18 cellular contexts compared by ENCODE assay signal in the genomic region with DNA sequence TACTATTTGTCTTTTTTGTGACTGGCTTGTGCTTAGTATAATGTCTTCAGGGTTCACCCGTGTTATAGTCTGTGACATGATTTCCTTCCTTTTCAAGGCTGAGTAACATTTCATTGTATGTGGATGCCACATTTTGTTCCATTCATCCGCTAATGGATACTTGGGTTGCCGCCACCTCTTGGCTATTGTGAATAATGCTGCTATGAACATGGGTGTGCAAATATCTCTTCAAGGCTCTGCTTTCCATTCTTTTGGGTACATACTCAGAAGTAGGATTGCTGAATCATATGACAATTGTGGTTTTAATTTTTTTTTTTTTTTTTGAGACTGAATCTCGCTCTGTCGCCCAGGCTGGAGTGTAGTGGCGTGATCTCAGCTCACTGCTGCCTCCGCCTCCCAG. TPM values are rescaled to one million over a fixed set of nuclear protein-coding genes. Genes with fewer than 3 reads are reported as not detected.
DNase-seq lines count a peak whose midpoint lies in the region; ATAC-seq, FAIRE-seq and TF ChIP-seq lines count a peak whose summit lies in the region.
"Had no signal": no experiment of that assay in that cellular context is flagged by ENCODE, and none has a peak within 500 bp of the region (broad histone marks: within the 10 kb centered on the region; RNA-seq: fewer than 3 reads in every experiment).

No MANE protein-coding gene starts in this region.

- no peaks in the 10 kb centered on the region for H3K9me3 ChIP-seq in A673 (ENCODE audit: low read depth, low read length, poor library complexity, severe bottlenecking)
- H3K9me3 ChIP-seq in CD4-positive, CD25-positive, alpha-beta regulatory T cell (ENCODE audit: control insufficient read depth in 2 of 2, low read length in 2 of 2) = no peaks in the 10 kb centered on the region
- no peaks in the 10 kb centered on the region for H3K9me3 ChIP-seq in OCI-LY1 (ENCODE audit: low read length)
- H3K9me3 ChIP-seq in GM12878 (replicated peaks; ENCODE audit: control insufficient read depth, insufficient read depth, low read length) = no peaks in the 10 kb centered on the region
- H3K9me3 ChIP-seq in CD8-positive, alpha-beta T cell (ENCODE audit: low read length) = no peaks in the 10 kb centered on the region
- H3K9me3 ChIP-seq: neutrophil, upper lobe of left lung had no signal

- H3K27ac ChIP-seq in A673 (ENCODE audit: low read depth, low read length, poor library complexity, severe bottlenecking) (no peak overlapping the region), OCI-LY1 (ENCODE audit: low read depth, low read length, poor library complexity, severe bottlenecking) (no peak overlapping the region), GM12878 (ENCODE audit: control insufficient read depth, insufficient read depth) (no peak overlapping the region)
- no peak overlapping the region for H3K27ac ChIP-seq in CD4-positive, CD25-positive, alpha-beta regulatory T cell (ENCODE audit: insufficient read depth, low read length, poor library complexity, severe bottlenecking)
- H3K27ac ChIP-seq in CD8-positive, alpha-beta T cell (ENCODE audit: low read depth, low read length) = no peak overlapping the region
- H3K27ac ChIP-seq: KMS-11, neutrophil, upper lobe of left lung had no signal

- H3K79me2 ChIP-seq in OCI-LY1 (ENCODE audit: insufficient read depth, low read length) (no peaks in the 10 kb centered on the region), GM12878 (ENCODE audit: control insufficient read depth, insufficient read depth, low read length) (peaks cover 1% of the 10 kb centered on the region)

- no peaks in the 10 kb centered on the region for H3F3A ChIP-seq in OCI-LY1 (ENCODE audit: insufficient read depth, low read length)

- POLR2A ChIA-PET in A673 (lab: Charles Lee; ENCODE audit: low non-redundant PET) = interaction anchor here (0.6 kb wide), 1 partner anchor 16 kb away, joined by 5 read pairs; no protein-coding TSS in a partner anchor
- POLR2A ChIA-PET in GM12878 (lab: Charles Lee) = no interaction called here
- POLR2A ChIA-PET in CD8-positive, alpha-beta T cell (lab: Charles Lee) = no interaction called here

- TF ChIP-seq EP300 in GM12878 (IDR thresholded peaks at IDR 0.05; ENCODE audit: borderline replicate concordance in 1 of 2, control insufficient read depth in 1 of 2, low read depth in 2 of 2, low read length in 2 of 2) = no peak

- intact Hi-C loops in A673 (cut with micrococcal nuclease; ENCODE audit: unreplicated experiment) = no loop called here
- intact Hi-C loops in GM12878 (cut with micrococcal nuclease; ENCODE audit: unreplicated experiment) = no loop called here
- intact Hi-C loops in CD8-positive, alpha-beta T cell (cut with DNase I, micrococcal nuclease) = no loop called here

- H3K4me3 Mint-ChIP-seq in CD4-positive, CD25-positive, alpha-beta regulatory T cell = peak overlapping the region in 1 of 4 donors; percentile 30
- H3K4me3 Mint-ChIP-seq in CD8-positive, alpha-beta T cell = no peak overlapping the region
- H3K4me3 Mint-ChIP-seq: activated naive CD8-positive, alpha-beta T cell treated with anti-CD3 and anti-CD28 coated beads, Interleukin-2, amount 10 ng/mL, durations not matched to agents 7 days and 5 days; immature natural killer cell; memory B cell; stimulated activated memory B cell treated with anti-CD40 and anti-IgM and Interleukin-4, amounts not matched to agents 10 μg/mL and 1 μg/mL and 100 μg/mL, for 72 hours had no signal

- no peak for TF ChIP-seq POLR2A in GM12878 (IDR thresholded peaks at IDR 0.05; ENCODE audit: low read depth, low read length)

- peaks cover 1% of the 10 kb centered on the region for H3K36me3 ChIP-seq in A673 (ENCODE audit: insufficient read depth, low read length, poor library complexity, severe bottlenecking)
- peaks cover 8% of the 10 kb centered on the region for H3K36me3 ChIP-seq in CD4-positive, CD25-positive, alpha-beta regulatory T cell (ENCODE audit: control insufficient read depth, insufficient read depth, low read length)
- H3K36me3 ChIP-seq in OCI-LY1 (ENCODE audit: insufficient read depth, low read length) = no peaks in the 10 kb centered on the region
- peaks cover 0 to 18% of the 10 kb centered on the region in 2 experiments for H3K36me3 ChIP-seq in GM12878 (ENCODE audit: control insufficient read depth in 2 of 2, insufficient read depth in 2 of 2, low read length in 1 of 2)
- H3K36me3 ChIP-seq in CD8-positive, alpha-beta T cell (ENCODE audit: insufficient read depth, low read length) = no peaks in the 10 kb centered on the region
- H3K36me3 ChIP-seq: neutrophil had no signal

- ATAC-seq in CD4-positive, CD25-positive, alpha-beta regulatory T cell (ENCODE audit: low read depth in 2 of 2) = no peak
- ATAC-seq in GM12878 = no peak
- ATAC-seq in HG03521 (IDR thresholded peaks at IDR 0.05; ENCODE audit: unreplicated experiment) = no peak
- ATAC-seq in GM19455 (IDR thresholded peaks at IDR 0.05; ENCODE audit: unreplicated experiment) = no peak
- no peak for ATAC-seq in CD8-positive, alpha-beta T cell
- ATAC-seq: sciatic nerve; stimulated activated memory B cell treated with anti-CD40 and anti-IgM and Interleukin-4, amounts not matched to agents 10 μg/mL and 1 μg/mL and 100 μg/mL, for 72 hours had no signal

- TF ChIP-seq CTCF in A673 (conservative IDR thresholded peaks at IDR 0.05; ENCODE audit: low read depth, low read length) = peak; percentile 34; the same call in 1 of the 2 replicates
- peak; percentile 47 for TF ChIP-seq CTCF in OCI-LY1 (IDR thresholded peaks at IDR 0.05; ENCODE audit: low read length)
- TF ChIP-seq CTCF in GM12878 (IDR thresholded peaks at IDR 0.05 in 2 of 3, conservative IDR thresholded peaks at IDR 0.05 in 1 of 3; ENCODE audit: control insufficient read depth in 2 of 3, extremely low read depth in 1 of 3, insufficient read depth in 1 of 3, low read depth in 3 of 3, low read length in 3 of 3) = no peak
- no peak for TF ChIP-seq CTCF in CD8-positive, alpha-beta T cell (IDR thresholded peaks at IDR 0.05)

- peaks cover 23% of the 10 kb centered on the region for H3K36me3 Mint-ChIP-seq in CD4-positive, CD25-positive, alpha-beta regulatory T cell
- H3K36me3 Mint-ChIP-seq in CD8-positive, alpha-beta T cell = peaks cover 54% of the 10 kb centered on the region

- RAD21 ChIA-PET in GM12878 (lab: Charles Lee; ENCODE audit: unreplicated experiment) = no interaction called here

- BruUV-seq in A673 (replicated peaks; lab: Mats Ljungman, UMichigan) (no TSS peak), GM12878 (replicated peaks; lab: Mats Ljungman, UMichigan) (no TSS peak)

- H3K4me1 ChIP-seq in A673 (ENCODE audit: insufficient read depth, low read length, poor library complexity, severe bottlenecking) (no peaks in the 10 kb centered on the region), OCI-LY1 (ENCODE audit: insufficient read depth, low read length, severe bottlenecking) (no peaks in the 10 kb centered on the region), GM12878 (ENCODE audit: control insufficient read depth, insufficient read depth, low read length) (peaks cover 2% of the 10 kb centered on the region; the same call in 1 of the 2 replicates)
- H3K4me1 ChIP-seq in CD4-positive, CD25-positive, alpha-beta regulatory T cell (ENCODE audit: control insufficient read depth, insufficient read depth, low read length, poor library complexity, severe bottlenecking) = peaks cover 33% of the 10 kb centered on the region
- H3K4me1 ChIP-seq in CD8-positive, alpha-beta T cell (ENCODE audit: insufficient read depth, low read length) = peaks cover 32% of the 10 kb centered on the region
- H3K4me1 ChIP-seq: upper lobe of left lung had no signal

- no peak overlapping the region for H3K4me3 ChIP-seq in A673 (ENCODE audit: low read depth, low read length, poor library complexity, severe bottlenecking)
- H3K4me3 ChIP-seq in CD4-positive, CD25-positive, alpha-beta regulatory T cell (ENCODE audit: low read depth, low read length) = no peak overlapping the region
- H3K4me3 ChIP-seq in OCI-LY1 (ENCODE audit: low read depth, low read length, poor library complexity, severe bottlenecking) = no peak overlapping the region
- H3K4me3 ChIP-seq in GM12878 = no peak overlapping the region
- H3K4me3 ChIP-seq in CD8-positive, alpha-beta T cell (ENCODE audit: low read depth, low read length) = no peak overlapping the region
- H3K4me3 ChIP-seq: upper lobe of left lung had no signal

- no peaks in the 10 kb centered on the region for H3K27me3 Mint-ChIP-seq in CD4-positive, CD25-positive, alpha-beta regulatory T cell
- no peaks in the 10 kb centered on the region for H3K27me3 Mint-ChIP-seq in CD8-positive, alpha-beta T cell (ENCODE audit: low read depth)
- H3K27me3 Mint-ChIP-seq: activated naive CD8-positive, alpha-beta T cell treated with anti-CD3 and anti-CD28 coated beads, Interleukin-2, amount 10 ng/mL, durations not matched to agents 7 days and 5 days; memory B cell; stimulated activated memory B cell treated with anti-CD40 and anti-IgM and Interleukin-4, amounts not matched to agents 10 μg/mL and 1 μg/mL and 100 μg/mL, for 72 hours had no signal

- no peaks in the 10 kb centered on the region for H3K9me3 Mint-ChIP-seq in CD4-positive, CD25-positive, alpha-beta regulatory T cell
- no peaks in the 10 kb centered on the region for H3K9me3 Mint-ChIP-seq in CD8-positive, alpha-beta T cell
- H3K9me3 Mint-ChIP-seq: activated naive CD8-positive, alpha-beta T cell treated with anti-CD3 and anti-CD28 coated beads, Interleukin-2, amount 10 ng/mL, durations not matched to agents 7 days and 5 days; immature natural killer cell; memory B cell; stimulated activated memory B cell treated with anti-CD40 and anti-IgM and Interleukin-4, amounts not matched to agents 10 μg/mL and 1 μg/mL and 100 μg/mL, for 72 hours had no signal

- CTCF ChIA-PET in A673 (lab: Charles Lee) (no interaction called here), GM12878 (lab: Yijun Ruan, JAX) (interaction anchor here (1.0 kb wide), 1 partner anchor 9 kb away, joined by 4 read pairs; no protein-coding TSS in a partner anchor)
- CTCF ChIA-PET in CD8-positive, alpha-beta T cell (lab: Charles Lee) = interaction anchor here (1.8 kb wide), 1 partner anchor 16 kb away, joined by 4 read pairs; no protein-coding TSS in a partner anchor

- H3K9ac ChIP-seq in OCI-LY1 (ENCODE audit: low read length) (no peak overlapping the region), GM12878 (ENCODE audit: control insufficient read depth, insufficient read depth, low read length) (no peak overlapping the region)
- H3K9ac ChIP-seq: KMS-11 had no signal

- H3K9me2 ChIP-seq in OCI-LY1 (ENCODE audit: low read depth, low read length) = no peaks in the 10 kb centered on the region

- in situ Hi-C loops in GM12878 (cut with MboI) = no loop called here

- peak overlapping the region; percentile 20 to 82 (median 51) for H3K27ac Mint-ChIP-seq in CD4-positive, CD25-positive, alpha-beta regulatory T cell
- H3K27ac Mint-ChIP-seq in CD8-positive, alpha-beta T cell = no peak overlapping the region
- H3K27ac Mint-ChIP-seq: activated naive CD8-positive, alpha-beta T cell treated with anti-CD3 and anti-CD28 coated beads, Interleukin-2, amount 10 ng/mL, durations not matched to agents 7 days and 5 days; memory B cell had no signal

- no peak overlapping the region for H2AFZ ChIP-seq in OCI-LY1 (ENCODE audit: low read length)
- H2AFZ ChIP-seq in GM12878 (ENCODE audit: control insufficient read depth, low read depth, low read length) = no peak overlapping the region

- WGBS in GM12878 (ENCODE audit: insufficient coverage, insufficient replicate concordance, low lambda C conversion rate, missing lambda C conversion rate) = 85% methylated on average over 7 of the region's 7 CpGs

- TF ChIP-seq RAD21 in GM12878 (IDR thresholded peaks at IDR 0.05; ENCODE audit: insufficient read depth, low read depth, low read length) = no peak

- peaks cover 21 to 76% (median 52%) of the 10 kb centered on the region in 4 donors for H3K4me1 Mint-ChIP-seq in CD4-positive, CD25-positive, alpha-beta regulatory T cell
- H3K4me1 Mint-ChIP-seq in CD8-positive, alpha-beta T cell (ENCODE audit: low read depth) = peaks cover 59% of the 10 kb centered on the region

- SMC1A ChIA-PET in GM12878 (lab: Charles Lee; ENCODE audit: uncharacterized antibody, unreplicated experiment) = no interaction called here

- H3K4me2 ChIP-seq in OCI-LY1 (ENCODE audit: low read length) (no peak overlapping the region), GM12878 (ENCODE audit: control insufficient read depth, insufficient read depth) (no peak overlapping the region)
- H3K4me2 ChIP-seq: KMS-11 had no signal

- DNase-seq in A673 (ENCODE audit: low spot score) (peak; percentile 46), GM12878 (ENCODE audit: low read depth, low spot score) (no peak)
- no peak for DNase-seq in CD4-positive, CD25-positive, alpha-beta regulatory T cell
- DNase-seq in CD8-positive, alpha-beta T cell = no peak
- DNase-seq: activated naive CD8-positive, alpha-beta T cell treated with anti-CD3 and anti-CD28 coated beads, Interleukin-2, amount 10 ng/mL, durations not matched to agents 7 days and 5 days; caudate nucleus; immature natural killer cell; NCI-H2029 treated with DMSO at 0.1 percent for 48 hours; NCI-H524 treated with DMSO at 0.1 percent for 48 hours; upper lobe of left lung had no signal

- no peak for FAIRE-seq in GM12878 (lab: Jason Lieb, UNC)

- H4K20me1 ChIP-seq in OCI-LY1 (ENCODE audit: insufficient read depth, low read length) (no peaks in the 10 kb centered on the region), GM12878 (ENCODE audit: control insufficient read depth, insufficient read depth) (no peaks in the 10 kb centered on the region)

- H3K27me3 ChIP-seq in A673 (replicated peaks; ENCODE audit: insufficient read depth, low read depth, low read length, poor library complexity) (no peaks in the 10 kb centered on the region), OCI-LY1 (ENCODE audit: insufficient read depth, low read length) (no peaks in the 10 kb centered on the region), GM12878 (replicated peaks in 1 of 2; ENCODE audit: control insufficient read depth in 2 of 2, insufficient read depth in 2 of 2, low read length in 1 of 2) (no peaks in the 10 kb centered on the region)
- H3K27me3 ChIP-seq in CD4-positive, CD25-positive, alpha-beta regulatory T cell (ENCODE audit: control insufficient read depth, insufficient read depth, low read length) = no peaks in the 10 kb centered on the region
- no peaks in the 10 kb centered on the region for H3K27me3 ChIP-seq in CD8-positive, alpha-beta T cell (ENCODE audit: insufficient read depth, low read length)
- H3K27me3 ChIP-seq: upper lobe of left lung had no signal

RNA-seq across cellular contexts. Expression of gene CRTC3, which starts 15.4 kb away (rescaled TPM):
- total RNA-seq in A673 (2021) (34.6 and 35.3 TPM in 2 replicates), GM12878 (2014; rRNA removed) (16.9 and 17.0 TPM in 2 replicates), GM12878 (2014; rRNA removed; fragmentation: Illumina TruSeq; extraction: Trizol) (20.3 and 23.4 TPM in 2 replicates), GM12878 (2021) (34.4 and 36.9 TPM in 2 replicates)
- total RNA-seq in CD4-positive, CD25-positive, alpha-beta regulatory T cell = 110 TPM
- polyA plus RNA-seq in CD4-positive, CD25-positive, alpha-beta regulatory T cell = 10 to 100 TPM; 27.5 to 31.9 (median 31.1) TPM
- total RNA-seq in GM12878 (2013; cell fraction: nucleolus; rRNA removed) = 78.6 and 83.0 TPM in 2 replicates
- 11.6 TPM for polyA plus RNA-seq in GM12878 (2011; ENCODE audit: low read depth)
- polyA plus RNA-seq in GM12878 (2011; rRNA removed) (12.6 and 19.0 TPM in 2 replicates), GM12878 (2014; fragmentation: Illumina TruSeq; extraction: Trizol) (22.6 and 26.0 TPM in 2 replicates), GM12878 (2014; fragmentation: Nextera tagmentation; extraction: Ambion mirVana) (1 to 10 TPM; 3.5 to 4.2 TPM), GM12878 (2014; rRNA removed) (22.2 and 22.9 TPM in 2 replicates), GM12878 (2016; fragmentation: Nextera tagmentation; extraction: Ambion mirVana) (10 to 100 TPM; 18.3 to 18.9 TPM)
- polyA plus RNA-seq in GM12878 (2011; cell fraction: cytosol; rRNA removed) = 11.7 and 12.2 TPM in 2 replicates
- 19.8 and 26.1 TPM in 2 replicates for polyA plus RNA-seq in GM12878 (2011; cell fraction: nucleus; rRNA removed)
- polyA plus RNA-seq in GM12878 (2012) = 16.7 and 18.2 TPM in 2 replicates
- 21.0 and 23.6 TPM in 2 replicates for polyA minus RNA-seq in GM12878 (2011; rRNA and poly(A)+ RNA removed)
- polyA minus RNA-seq in GM12878 (2011; cell fraction: cytosol; rRNA and poly(A)+ RNA removed) = 8.0 and 9.4 TPM in 2 replicates
- polyA minus RNA-seq in GM12878 (2011; cell fraction: nucleus; rRNA and poly(A)+ RNA removed) = 14.0 and 24.2 TPM in 2 replicates
- total RNA-seq in CD8-positive, alpha-beta T cell = 10 to 100 TPM; 74.0 to 77.9 TPM

Comparison
In these comparisons a context has a peak if more than half of its experiments do, and no peak if none do; other contexts are left out.
1. CTCF ChIP-seq: peak in A673 (single experiment) and OCI-LY1 (single experiment); none in GM12878 (0 of 3) and CD8-positive, alpha-beta T cell (single experiment).